In genomic region chr18:58385472-58385871, GRCh38 we compare ENCODE assay signal across 36 cellular contexts.
"Had no signal": no experiment of that assay in that cellular context is flagged by ENCODE, and none has a peak within 500 bp of the region (broad histone marks: within the 10 kb centered on the region; RNA-seq: fewer than 3 reads in every experiment).

No MANE protein-coding gene starts in this region.

- H3K27me3 ChIP-seq: adrenal gland, brain microvascular endothelial cell, Peyer's patch had no signal

- H3K4me3 ChIP-seq: adrenal gland, Peyer's patch had no signal

- H3K9me3 Mint-ChIP-seq: activated B cell treated with CpG ODN at 0.5 μM for 24 hours; activated CD4-positive, alpha-beta memory T cell treated with anti-CD3 and anti-CD28 coated beads for 36 hours; activated naive CD4-positive, alpha-beta T cell treated with anti-CD3 and anti-CD28 coated beads for 36 hours; activated naive CD4-positive, alpha-beta T cell treated with anti-CD3 and anti-CD28 coated beads, Interleukin-2, amount 50 U/mL, for 72 hours; activated T-cell treated with anti-CD3 and anti-CD28 coated beads, Interleukin-2, amount 50 U/mL, for 4 hours; activated T-helper 1 cell treated with anti-CD3 and anti-CD28 coated beads, Interleukin-12 subunit alpha, Interleukin-12 subunit beta, Interleukin-2, Interleukin-4 antibody, amounts not matched to agents 30 ng/mL and 10 ng/mL and 1 ng/mL, durations not matched to agents 14 hours and 24 hours and 36 hours had no signal

- H3K4me1 Mint-ChIP-seq: activated B cell treated with CpG ODN at 0.5 μM for 24 hours had no signal

- DNase-seq: activated B cell treated with CpG ODN at 0.5 μM for 24 hours; activated CD4-positive, alpha-beta memory T cell treated with anti-CD3 and anti-CD28 coated beads for 36 hours; activated CD4-positive, alpha-beta T cell treated with anti-CD3 and anti-CD28 coated beads for 4 hours; activated CD4-positive, alpha-beta T cell treated with anti-CD3 and anti-CD28 coated beads, Interleukin-2, amount 50 U/mL, for 1 hour; activated CD4-positive, CD25-positive, alpha-beta regulatory T cell treated with anti-CD3 and anti-CD28 coated beads, Interleukin-2, amount 50 U/mL, for 72 hours; activated CD8-positive, alpha-beta memory T cell treated with anti-CD3 and anti-CD28 coated beads, Interleukin-2, amount 50 U/mL, for 4 hours; activated gamma-delta T cell treated with Interleukin-2 at 50 U/mL for 16 hours; activated naive CD4-positive, alpha-beta T cell treated with anti-CD3 and anti-CD28 coated beads for 36 hours; activated T-cell treated with anti-CD3 and anti-CD28 coated beads for 4 hours; activated T-cell treated with anti-CD3 and anti-CD28 coated beads, Interleukin-2, amount 50 U/mL, for 4 hours; brain microvascular endothelial cell; central memory CD4-positive, alpha-beta T cell; MM.1S; MV-4-11; NCI-H1092; NCI-H1436 treated with DMSO at 0.1 percent for 48 hours; NCI-H1694 treated with DMSO at 0.1 percent for 48 hours; NCI-H2029; NCI-H2171; NCI-H510A; NCI-H526; NCI-H748 treated with DMSO at 0.1 percent for 48 hours; NK-92 treated with Interleukin-12 subunit alpha and Interleukin-12 subunit beta, amount 100 ng/mL, for 24 hours; PC-3; RPMI8226; SIG-M5; SW 1271; T-helper 1 cell; T-helper 2 cell; T-helper 9 cell had no signal

- H3K27ac Mint-ChIP-seq: activated B cell treated with CpG ODN at 0.5 μM for 24 hours; activated CD4-positive, alpha-beta memory T cell treated with anti-CD3 and anti-CD28 coated beads for 36 hours; activated naive CD4-positive, alpha-beta T cell treated with anti-CD3 and anti-CD28 coated beads for 36 hours; activated naive CD4-positive, alpha-beta T cell treated with anti-CD3 and anti-CD28 coated beads, Interleukin-2, amount 50 U/mL, for 72 hours; activated T-helper 1 cell treated with anti-CD3 and anti-CD28 coated beads, Interleukin-12 subunit alpha, Interleukin-12 subunit beta, Interleukin-2, Interleukin-4 antibody, amounts not matched to agents 30 ng/mL and 10 ng/mL and 1 ng/mL, durations not matched to agents 14 hours and 24 hours and 36 hours had no signal

- H3K27me3 Mint-ChIP-seq: activated B cell treated with CpG ODN at 0.5 μM for 24 hours; activated CD4-positive, alpha-beta memory T cell treated with anti-CD3 and anti-CD28 coated beads for 36 hours had no signal

- H3K9me3 ChIP-seq: adrenal gland, Peyer's patch had no signal

- H3K4me1 ChIP-seq: adrenal gland, Peyer's patch had no signal

- H3K36me3 Mint-ChIP-seq: activated CD4-positive, alpha-beta memory T cell treated with anti-CD3 and anti-CD28 coated beads for 36 hours; activated naive CD4-positive, alpha-beta T cell treated with anti-CD3 and anti-CD28 coated beads, Interleukin-2, amount 50 U/mL, for 72 hours had no signal

- ATAC-seq: activated naive CD4-positive, alpha-beta T cell treated with anti-CD3 and anti-CD28 coated beads, Interleukin-2, amount 50 U/mL, for 72 hours; activated T-cell treated with anti-CD3 and anti-CD28 coated beads, Interleukin-2, amount 50 U/mL, for 4 hours; PC-3; SK-N-SH treated with all-trans-retinoic acid at 6 μM for 48 hours had no signal

- H3K27ac ChIP-seq: adrenal gland, brain microvascular endothelial cell, Peyer's patch, VCaP had no signal

- H3K4me3 Mint-ChIP-seq: activated B cell treated with CpG ODN at 0.5 μM for 24 hours; activated CD4-positive, alpha-beta memory T cell treated with anti-CD3 and anti-CD28 coated beads for 36 hours; activated naive CD4-positive, alpha-beta T cell treated with anti-CD3 and anti-CD28 coated beads for 36 hours; activated T-cell treated with anti-CD3 and anti-CD28 coated beads, Interleukin-2, amount 50 U/mL, for 4 hours; activated T-helper 1 cell treated with anti-CD3 and anti-CD28 coated beads, Interleukin-12 subunit alpha, Interleukin-12 subunit beta, Interleukin-2, Interleukin-4 antibody, amounts not matched to agents 30 ng/mL and 10 ng/mL and 1 ng/mL, durations not matched to agents 14 hours and 24 hours and 36 hours had no signal
